8 cellular contexts compared by ENCODE assay signal in genomic region chr7:101410743-101411476, GRCh38.
A peak's percentile ranks its signal among the peaks of the same experiment; 100 is the strongest.
DNase-seq lines count a peak whose midpoint lies in the region; ATAC-seq lines count a peak whose summit lies in the region.

No MANE protein-coding gene starts in this region.

- DNase-seq in ELF-1 (ENCODE audit: low read depth, low spot score) (peak; percentile 97), NCI-H69 (lab: John Stamatoyannopoulos, UW) (peak; percentile 16), head of caudate nucleus (peak in 23 of 42 donors; percentile 7 to 66 (median 22)), NCI-H1092 treated with DMSO at 0.1 percent for 48 hours (lab: John Stamatoyannopoulos, UW) (no peak), COR-L47 (lab: John Stamatoyannopoulos, UW) (no peak)
- peak; percentile 8 for DNase-seq in activated T-helper 9 cell treated with anti-CD3 and anti-CD28 coated beads, Interleukin-2, amount 50 U/mL, for 16 hours (ENCODE audit: low read depth)
- peak; percentile 11 to 14 for DNase-seq in stimulated activated CD4-positive, alpha-beta T cell treated with anti-CD3 and anti-CD28 coated beads, Interleukin-1b, Interleukin-23, amount 100 ng/mL, for 4 hours (ENCODE audit: low read depth in 2 of 2)

- ATAC-seq in HG02852 (IDR thresholded peaks at IDR 0.05; ENCODE audit: unreplicated experiment), result no peak

- intact Hi-C loops in head of caudate nucleus (cut with DNase I), result no loop called here

Comparison
In these comparisons a context has a peak if more than half of its experiments do, and no peak if none do; other contexts are left out.
1. DNase-seq: peak in ELF-1 (single experiment), NCI-H69 (single experiment), activated T-helper 9 cell treated with anti-CD3 and anti-CD28 coated beads, Interleukin-2, amount 50 U/mL, for 16 hours (single experiment), head of caudate nucleus (23 of 42) and stimulated activated CD4-positive, alpha-beta T cell treated with anti-CD3 and anti-CD28 coated beads, Interleukin-1b, Interleukin-23, amount 100 ng/mL, for 4 hours (2 of 2); none in NCI-H1092 treated with DMSO at 0.1 percent for 48 hours (single experiment) and COR-L47 (single experiment).